9 cellular contexts compared by ENCODE assay signal in the genomic region with DNA sequence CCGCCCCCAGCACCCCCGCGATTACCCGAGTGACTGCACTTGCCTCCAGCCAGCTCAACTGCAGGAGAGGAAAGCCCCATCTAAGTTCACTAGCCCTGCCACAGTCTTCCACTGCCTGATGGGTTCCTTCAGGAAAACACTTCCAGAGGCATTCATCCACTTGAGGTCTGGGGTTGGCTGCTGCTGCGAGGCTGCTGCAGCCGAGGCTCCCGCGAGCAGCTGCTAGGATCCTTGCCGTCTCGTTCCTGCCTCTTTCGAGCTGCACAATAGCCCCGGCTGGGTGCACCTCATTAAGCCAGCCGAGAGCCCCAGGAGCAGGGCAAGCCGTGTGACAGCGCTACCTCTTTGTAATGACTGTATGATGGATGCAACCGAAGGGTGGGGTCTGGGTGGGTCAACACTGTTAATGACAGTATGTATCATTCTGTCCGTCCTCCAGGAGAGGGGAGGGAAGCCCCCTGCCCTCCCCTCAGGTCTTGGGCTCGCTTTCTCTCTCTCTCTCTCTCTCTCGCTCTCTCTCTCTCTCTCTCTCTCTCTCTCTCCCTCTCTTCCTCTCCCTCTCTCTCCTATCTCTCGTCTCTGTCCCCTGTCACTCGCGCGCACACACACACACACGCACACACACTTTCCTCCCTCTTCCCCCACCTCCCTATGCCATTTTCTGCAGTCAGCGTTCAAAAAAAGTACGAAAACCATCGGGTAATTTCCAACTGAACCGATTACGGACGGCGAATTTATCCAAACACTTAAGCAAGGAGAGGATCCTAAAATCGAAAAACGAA. TPM values are rescaled to one million over a fixed set of nuclear protein-coding genes. Genes with fewer than 3 reads are reported as not detected.
A peak's percentile ranks its signal among the peaks of the same experiment; 100 is the strongest.
DNase-seq lines count a peak whose midpoint lies in the region; ATAC-seq and TF ChIP-seq lines count a peak whose summit lies in the region.
"Had no signal": no experiment of that assay in that cellular context is flagged by ENCODE, and none has a peak within 500 bp of the region (broad histone marks: within the 10 kb centered on the region; RNA-seq: fewer than 3 reads in every experiment).

No MANE protein-coding gene starts in this region.

- WGBS in psoas muscle, 3 donors, result 1% methylated on average over 30 to 32 of the region's 33 CpGs

- H3K4me3 ChIP-seq in left ventricle myocardium inferior (peak overlapping the region; percentile 62), psoas muscle (peak overlapping the region; percentile 62)

- peak in 2 of 4 donors; percentile 33 to 37 for ATAC-seq in psoas muscle
- no peak for ATAC-seq in GM21526 (IDR thresholded peaks at IDR 0.05; ENCODE audit: low FRiP score, unreplicated experiment)
- no peak for ATAC-seq in activated CD4-positive, CD25-positive, alpha-beta regulatory T cell treated with anti-CD3 and anti-CD28 coated beads, Interleukin-2, amount 50 U/mL, for 24 hours
- ATAC-seq in HG03159 (IDR thresholded peaks at IDR 0.05; ENCODE audit: unreplicated experiment), result no peak

- intact Hi-C loops in left ventricle myocardium inferior (cut with micrococcal nuclease) (no loop called here), psoas muscle (cut with DNase I) (no loop called here)

- TF ChIP-seq CTCF in GM13977 (IDR thresholded peaks at IDR 0.05; ENCODE audit: extremely low read depth, insufficient read depth, missing control alignments) (no peak), left ventricle myocardium inferior (IDR thresholded peaks at IDR 0.05; ENCODE audit: borderline replicate concordance) (no peak), psoas muscle (IDR thresholded peaks at IDR 0.05) (no peak)

- H3K4me1 ChIP-seq in left ventricle myocardium inferior (peaks cover 16% of the 10 kb centered on the region), psoas muscle (peaks cover 5% of the 10 kb centered on the region)

- in situ Hi-C loops in GM13977 (cut with MboI; ENCODE audit: low pct_unique_long_range_greater_than_20kb, low sequenced_read_pairs, unreplicated experiment), result no loop called here

- H3K27me3 ChIP-seq in left ventricle myocardium inferior (ENCODE audit: low read depth) (peaks cover 94% of the 10 kb centered on the region), psoas muscle (ENCODE audit: insufficient read depth in 3 of 3, low read length in 2 of 3) (peaks cover 2 to 34% (median 3%) of the 10 kb centered on the region in 3 donors)

- DNase-seq in GM13977 (ENCODE audit: low spot score), result peak; percentile 24
- DNase-seq in NCI-H748 treated with DMSO at 0.1 percent for 48 hours (lab: John Stamatoyannopoulos, UW), result peak; percentile 56
- DNase-seq in left ventricle myocardium inferior, result no peak
- DNase-seq in psoas muscle, result no peak
- no peak for DNase-seq in hepatic stellate cell (ENCODE audit: low spot score)
- DNase-seq: activated naive CD4-positive, alpha-beta T cell treated with Interleukin-2 at 50 U/mL for 16 hours had no signal

- H3K36me3 ChIP-seq in left ventricle myocardium inferior, result no peaks in the 10 kb centered on the region
- no peaks in the 10 kb centered on the region for H3K36me3 ChIP-seq in psoas muscle (ENCODE audit: insufficient read depth in 1 of 2, low read depth in 1 of 2)

- H3K27ac ChIP-seq in left ventricle myocardium inferior (replicated peaks), result no peak overlapping the region
- no peak overlapping the region for H3K27ac ChIP-seq in psoas muscle

- H3K9me3 ChIP-seq in left ventricle myocardium inferior (replicated peaks) (no peaks in the 10 kb centered on the region), psoas muscle (no peaks in the 10 kb centered on the region)

RNA-seq across cellular contexts. Expression of a gene that starts 24.4 kb away (rescaled TPM):
- total RNA-seq in left ventricle myocardium inferior (0.08 TPM), psoas muscle (under 1 TPM in 1 of 4 donors, not detected in 3; 0.32 TPM)
- polyA plus RNA-seq in psoas muscle, result under 1 TPM in 2 of 3 donors, not detected in 1; 0.03 to 0.04 TPM

Comparison
In these comparisons a context has a peak if more than half of its experiments do, and no peak if none do; other contexts are left out.
1. DNase-seq: peak in GM13977 (single experiment) and NCI-H748 treated with DMSO at 0.1 percent for 48 hours (single experiment); none in left ventricle myocardium inferior (single experiment), psoas muscle (0 of 2) and hepatic stellate cell (single experiment).